In the genomic region with DNA sequence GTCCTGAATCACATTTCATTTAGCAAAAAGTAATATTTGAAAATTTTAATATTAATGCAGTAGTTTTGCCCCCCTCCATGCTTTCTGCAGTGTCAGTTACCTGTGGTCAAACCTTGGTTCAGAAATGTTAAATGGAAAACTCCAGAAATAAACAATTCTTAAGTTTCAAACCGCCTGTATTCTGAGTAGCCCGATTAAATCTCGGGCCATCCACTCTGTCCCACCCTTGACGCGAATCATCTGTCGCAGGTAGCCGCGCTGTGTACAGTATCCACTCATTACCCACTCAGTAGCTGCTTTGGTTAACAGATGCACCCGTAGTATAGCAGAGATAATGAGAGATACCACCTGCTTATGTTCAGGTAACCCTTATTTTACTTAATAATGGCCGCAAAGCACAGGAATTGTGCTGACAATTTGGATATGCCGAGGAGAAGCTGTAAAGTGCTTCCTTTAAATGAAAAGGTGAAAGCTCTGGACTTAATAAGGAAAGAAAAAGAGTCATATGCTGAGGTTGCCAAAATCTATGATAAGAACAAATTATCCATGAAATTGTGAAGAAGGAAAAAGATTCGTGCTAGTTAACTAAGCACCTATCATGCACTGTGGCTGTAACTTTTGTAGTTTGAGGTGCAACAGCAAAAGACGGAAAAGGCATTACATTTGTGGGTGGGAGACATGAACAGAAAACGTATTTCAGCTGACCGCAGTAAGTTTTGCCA, we compare ENCODE assay signal across 8 cellular contexts.
DNase-seq lines count a peak whose midpoint lies in the region; ATAC-seq and TF ChIP-seq lines count a peak whose summit lies in the region.

No MANE protein-coding gene starts in this region.

- no peak for DNase-seq in HFF-Myc (ENCODE audit: extremely low read depth, low read depth)
- no peak for DNase-seq in astrocyte of the spinal cord (ENCODE audit: low read depth, low spot score)
- peak; percentile 56 for DNase-seq in midbrain (lab: John Stamatoyannopoulos, UW)
- DNase-seq in NCI-H1048 (lab: John Stamatoyannopoulos, UW): no peak
- no peak for DNase-seq in GM03348 (ENCODE audit: low spot score)
- DNase-seq in activated effector memory CD4-positive, alpha-beta T cell treated with Interleukin-2 at 50 U/mL for 16 hours: no peak

- ATAC-seq in GM19351 (IDR thresholded peaks at IDR 0.05; ENCODE audit: unreplicated experiment): no peak

- H3K4me3 ChIP-seq in ACC112 (ENCODE audit: low read depth, low read length) (peak overlapping the region; percentile 82), HFF-Myc (replicated peaks; ENCODE audit: low read depth, low read length) (peak overlapping the region; percentile 79), astrocyte of the spinal cord (ENCODE audit: low read depth, low read length) (peak overlapping the region; percentile 76)

- TF ChIP-seq CTCF in HFF-Myc (IDR thresholded peaks at IDR 0.05; ENCODE audit: low read depth, low read length, missing control alignments) (no peak), astrocyte of the spinal cord (IDR thresholded peaks at IDR 0.05; ENCODE audit: low read depth, low read length) (no peak)

- H2AFZ ChIP-seq in ACC112 (ENCODE audit: low read length, unreplicated experiment): peak overlapping the region; percentile 79

- H3K27ac ChIP-seq in ACC112 (ENCODE audit: low read depth, low read length): peak overlapping the region; percentile 91; the same call in 1 of the 2 replicates

- H3K36me3 ChIP-seq in ACC112 (ENCODE audit: insufficient read depth, low read length): no peaks in the 10 kb centered on the region

- in situ Hi-C loops in astrocyte of the spinal cord (cut with HindIII; ENCODE audit: low sequenced_read_pairs): no loop called here

- peaks cover 37% of the 10 kb centered on the region for H3K79me2 ChIP-seq in ACC112 (ENCODE audit: control insufficient read depth, insufficient read depth, low read length, unreplicated experiment)

- H3K4me1 ChIP-seq in ACC112 (ENCODE audit: control insufficient read depth, insufficient read depth, low read length, unreplicated experiment): peaks cover 18% of the 10 kb centered on the region

- H3K27me3 ChIP-seq in ACC112 (ENCODE audit: insufficient read depth, low read length): 0 out of 2 replicates have a peak, but pooled peaks cover 7% of the 10 kb centered on the region
